In the genomic region with DNA sequence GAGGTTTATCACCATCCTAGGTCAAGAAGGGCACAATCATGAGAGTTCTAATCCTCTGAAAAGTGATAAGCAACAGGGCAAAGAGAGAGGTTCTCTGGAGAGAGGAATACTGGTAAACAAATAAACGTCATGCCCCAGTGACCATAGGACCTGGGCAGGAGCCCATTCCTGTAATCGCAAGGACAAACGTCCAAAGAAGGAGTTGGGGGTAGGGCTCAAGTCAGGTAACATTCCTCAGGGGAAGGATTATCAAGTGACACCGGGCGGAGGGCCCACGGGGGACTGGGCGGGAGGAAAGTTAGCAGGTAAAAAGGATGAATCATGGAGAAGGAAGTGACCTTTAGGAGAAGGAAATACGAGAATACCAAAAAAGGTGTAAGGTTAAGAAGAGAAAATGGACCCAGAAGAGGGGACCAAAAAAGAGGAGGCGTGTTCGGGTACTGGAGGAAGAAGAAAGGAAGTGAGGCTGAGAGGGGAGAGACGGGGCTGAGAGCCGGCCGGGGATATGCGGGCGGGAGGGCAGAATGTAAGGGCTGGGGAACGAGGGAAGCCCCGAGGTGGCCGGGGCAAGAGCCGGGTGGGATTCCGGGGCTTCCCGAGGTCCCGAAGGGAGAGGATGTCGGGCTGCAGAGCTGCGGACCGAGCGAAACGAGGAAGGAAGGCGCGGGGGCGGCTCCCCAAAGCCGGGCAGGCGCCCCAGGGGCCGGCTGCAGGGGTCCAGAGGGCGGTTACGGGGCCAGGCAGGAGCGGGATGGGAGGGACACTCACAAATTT, we compare ENCODE assay signal across 8 cellular contexts. TPM values are rescaled to one million over a fixed set of nuclear protein-coding genes. Genes with fewer than 3 reads are reported as not detected.
DNase-seq lines count a peak whose midpoint lies in the region; ATAC-seq and TF ChIP-seq lines count a peak whose summit lies in the region.

No MANE protein-coding gene starts in this region.

- H3K9me3 ChIP-seq in neuronal stem cell (replicated peaks in 1 of 2; ENCODE audit: control insufficient read depth in 2 of 2, insufficient read depth in 1 of 2, low read depth in 1 of 2, low read length in 2 of 2): peaks cover 0 to 11% of the 10 kb centered on the region in 2 donors

- H4K91ac ChIP-seq in neuronal stem cell (ENCODE audit: low read depth, low read length, poor library complexity): no peak overlapping the region

- peak overlapping the region; percentile 87 for H2BK5ac ChIP-seq in neuronal stem cell (ENCODE audit: low read length)

- peak overlapping the region; percentile 71 for H3K18ac ChIP-seq in neuronal stem cell (ENCODE audit: low read length)

- ATAC-seq in GM19043 (IDR thresholded peaks at IDR 0.05; ENCODE audit: low read depth, unreplicated experiment) (peak; percentile 31), HG03175 (IDR thresholded peaks at IDR 0.05; ENCODE audit: unreplicated experiment) (peak; percentile 37)

- H3K79me1 ChIP-seq in neuronal stem cell (ENCODE audit: low read depth, low read length): peaks cover 2% of the 10 kb centered on the region

- H3K27me3 ChIP-seq in neuronal stem cell (ENCODE audit: control insufficient read depth in 3 of 3, insufficient read depth in 3 of 3, low read depth in 1 of 3, low read length in 3 of 3): no peaks in the 10 kb centered on the region

- no CpG with 5 or more reads among the region's 36 CpGs for WGBS in neuronal stem cell (ENCODE audit: extremely low coverage in 2 of 2, insufficient read length in 2 of 2, insufficient replicate concordance in 1 of 2), 2 donors

- H4K8ac ChIP-seq in neuronal stem cell (ENCODE audit: low read depth, low read length): no peak overlapping the region

- H3K14ac ChIP-seq in neuronal stem cell (ENCODE audit: low read length): no peak overlapping the region

- H2AFZ ChIP-seq in neuronal stem cell (ENCODE audit: low read length): peak overlapping the region; percentile 96

- H3K4me2 ChIP-seq in neuronal stem cell (ENCODE audit: insufficient read depth, low read length, poor library complexity, severe bottlenecking): peak overlapping the region; percentile 52

- no peak overlapping the region for H2BK15ac ChIP-seq in neuronal stem cell (ENCODE audit: low read length)

- H3K4ac ChIP-seq in neuronal stem cell (ENCODE audit: low read length): no peak overlapping the region

- no peak overlapping the region for H2BK12ac ChIP-seq in neuronal stem cell (ENCODE audit: low read length)

- peaks cover 9 to 10% of the 10 kb centered on the region in 2 donors for H3K4me1 ChIP-seq in neuronal stem cell (ENCODE audit: control insufficient read depth in 2 of 2, insufficient read depth in 1 of 2, low read depth in 1 of 2, low read length in 2 of 2)

- TF ChIP-seq CTCF in C4-2B (conservative IDR thresholded peaks at IDR 0.05) (no peak), fibroblast of the aortic adventitia (IDR thresholded peaks at IDR 0.05; ENCODE audit: insufficient read depth, low read length) (no peak)

- peak overlapping the region; percentile 14 for H3K9ac ChIP-seq in neuronal stem cell (ENCODE audit: low read depth, low read length, poor library complexity)

- peak; percentile 60 for DNase-seq in NOMO-1 treated with DMSO at 0.1 percent for 48 hours (lab: John Stamatoyannopoulos, UW; ENCODE audit: unreplicated experiment)
- peak; percentile 78 to 80 for DNase-seq in activated T-cell treated with anti-CD3 and anti-CD28 coated beads, Interleukin-2, amount 50 U/mL, for 48 hours
- peak; percentile 21 for DNase-seq in fibroblast of the aortic adventitia (ENCODE audit: low read depth)
- peak; percentile 35 for DNase-seq in neuronal stem cell (ENCODE audit: low spot score)
- DNase-seq in COLO829 (ENCODE audit: low spot score): no peak

- peaks cover 9 to 53% of the 10 kb centered on the region in 2 donors for H3K36me3 ChIP-seq in neuronal stem cell (replicated peaks in 1 of 2; ENCODE audit: control insufficient read depth in 2 of 2, insufficient read depth in 2 of 2, low read length in 2 of 2)

- H3K4me3 ChIP-seq in fibroblast of the aortic adventitia (ENCODE audit: low read depth, low read length) (peak overlapping the region; percentile 80), neuronal stem cell (ENCODE audit: low read length in 2 of 2) (peak overlapping the region; percentile 77 to 88)

- H3K23ac ChIP-seq in neuronal stem cell (ENCODE audit: low read depth, low read length, poor library complexity): peak overlapping the region; percentile 36

- H3K27ac ChIP-seq in C4-2B (peak overlapping the region; percentile 99), neuronal stem cell (replicated peaks; ENCODE audit: low read length) (peak overlapping the region; percentile 57)

- H2BK120ac ChIP-seq in neuronal stem cell (ENCODE audit: low read depth, low read length): no peak overlapping the region

- no peak overlapping the region for H2AK5ac ChIP-seq in neuronal stem cell (ENCODE audit: low read depth, low read length)

RNA-seq across cellular contexts. Expression of a gene that starts 0.6 kb away (rescaled TPM):
- total RNA-seq in fibroblast of the aortic adventitia (ENCODE audit: low replicate concordance): 16.3 and 22.1 TPM in 2 replicates
- polyA plus RNA-seq in neuronal stem cell (2013, experiment 1 of 2): 34.7 TPM
- polyA plus RNA-seq in neuronal stem cell (2013, experiment 2 of 2): 34.1 TPM

RNA-seq across cellular contexts. Expression of a gene that starts 18.4 kb away (rescaled TPM):
- 48.4 and 51.4 TPM in 2 replicates for total RNA-seq in fibroblast of the aortic adventitia (ENCODE audit: low replicate concordance)
- polyA plus RNA-seq in neuronal stem cell (2013, experiment 1 of 2): 61.4 TPM
- 61.9 TPM for polyA plus RNA-seq in neuronal stem cell (2013, experiment 2 of 2)

RNA-seq across cellular contexts. Expression of a gene that starts 18.6 kb away (rescaled TPM):
- 2.6 and 6.6 TPM in 2 replicates for total RNA-seq in fibroblast of the aortic adventitia (ENCODE audit: low replicate concordance)
- 2.6 TPM for polyA plus RNA-seq in neuronal stem cell (2013, experiment 1 of 2)
- polyA plus RNA-seq in neuronal stem cell (2013, experiment 2 of 2): 2.5 TPM

RNA-seq across cellular contexts. Expression of a gene that starts 33.0 kb away (rescaled TPM):
- total RNA-seq in fibroblast of the aortic adventitia (ENCODE audit: low replicate concordance): 19.9 and 39.8 TPM in 2 replicates
- polyA plus RNA-seq in neuronal stem cell (2013, experiment 1 of 2): 11.3 TPM
- 10.9 TPM for polyA plus RNA-seq in neuronal stem cell (2013, experiment 2 of 2)
